ENCODE assay signal across 29 cellular contexts in the genomic region with DNA sequence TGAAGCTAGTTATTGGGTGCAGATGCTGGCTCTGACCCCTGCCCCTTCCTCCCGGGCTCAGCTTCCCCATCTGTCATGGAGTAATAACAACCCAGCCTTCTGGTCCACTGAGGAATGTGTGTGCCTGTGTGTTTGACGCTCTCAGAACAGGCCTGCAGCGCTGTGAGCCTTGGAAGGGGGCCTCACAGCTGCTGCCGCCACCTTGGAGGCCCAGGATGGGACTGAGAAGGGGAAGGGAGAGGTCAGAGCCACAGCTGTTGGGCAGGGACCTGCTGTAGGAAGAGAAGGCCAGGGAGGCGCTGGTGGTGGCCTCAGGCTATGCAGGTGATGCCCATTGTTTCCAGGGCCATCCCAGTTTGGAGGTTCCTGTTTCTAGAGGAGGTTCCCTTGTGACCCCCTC. TPM values are rescaled to one million over a fixed set of nuclear protein-coding genes. Genes with fewer than 3 reads are reported as not detected.
DNase-seq lines count a peak whose midpoint lies in the region; ATAC-seq, FAIRE-seq and TF ChIP-seq lines count a peak whose summit lies in the region.
"Had no signal": no experiment of that assay in that cellular context is flagged by ENCODE, and none has a peak within 500 bp of the region (broad histone marks: within the 10 kb centered on the region; RNA-seq: fewer than 3 reads in every experiment).

No MANE protein-coding gene starts in this region.

- H3K9ac ChIP-seq in HepG2 (ENCODE audit: insufficient read depth, low read depth, low read length) = no peak overlapping the region
- H3K9ac ChIP-seq: SK-N-SH had no signal

- intact Hi-C loops in HepG2 (cut with micrococcal nuclease; ENCODE audit: unreplicated experiment) = no loop called here
- intact Hi-C loops in right lobe of liver (cut with DNase I) = no loop called here
- intact Hi-C loops in spleen (cut with DNase I; ENCODE audit: low total_unique reads) = no loop called here

- H3K27me3 Mint-ChIP-seq in effector memory CD8-positive, alpha-beta T cell = no peaks in the 10 kb centered on the region

- H3K27me3 ChIP-seq in HepG2 (ENCODE audit: control insufficient read depth in 1 of 2, insufficient read depth in 2 of 2, low read length in 2 of 2) (no peaks in the 10 kb centered on the region), right lobe of liver (no peaks in the 10 kb centered on the region), RWPE2 (ENCODE audit: insufficient read depth, poor library complexity, severe bottlenecking) (no peaks in the 10 kb centered on the region), neutrophil (no peaks in the 10 kb centered on the region), spleen (replicated peaks in 1 of 7) (no peaks in the 10 kb centered on the region)

- in situ Hi-C loops in HepG2 (cut with HindIII; ENCODE audit: extremely low pct_ligation_motif_present, low pct_unique_long_range_greater_than_20kb) = no loop called here

- no peaks in the 10 kb centered on the region for H3K4me1 Mint-ChIP-seq in effector memory CD8-positive, alpha-beta T cell (ENCODE audit: low read depth in 2 of 2)

- DNase-seq in HepG2 (ENCODE audit: low spot score) = no peak
- no peak for DNase-seq in right lobe of liver
- peak; percentile 74 for DNase-seq in RWPE2 (ENCODE audit: low spot score)
- peak; percentile 64 for DNase-seq in spleen
- DNase-seq in effector memory CD8-positive, alpha-beta T cell = no peak
- DNase-seq: AML-193; Caco-2; CD8-positive, alpha-beta T cell; DMS153; DND-41; Karpas-422; NCI-H1092 treated with DMSO at 0.1 percent for 48 hours; NCI-H1436; NCI-H187 treated with DMSO at 0.1 percent for 48 hours; NCI-H446; NCI-H524 treated with DMSO at 0.1 percent for 48 hours; NCI-H774; PC-9; SIG-M5; SK-N-SH had no signal

- peaks cover 40% of the 10 kb centered on the region; the same call in 1 of the 2 replicates for H4K20me1 ChIP-seq in HepG2 (ENCODE audit: insufficient read depth, low read length)

- POLR2A ChIA-PET in HepG2 (lab: Yijun Ruan, JAX) = interaction anchor here (1.1 to 1.5 kb wide), 2 partner anchors 14 to 16 kb away, joined by 3 to 6 read pairs; a partner anchor contains a TSS

- CTCF ChIA-PET in HepG2 (lab: Yijun Ruan, JAX; ENCODE audit: low intra/inter-chr PET ratio, low total read pairs) = no interaction called here

- H3K9me3 Mint-ChIP-seq in effector memory CD8-positive, alpha-beta T cell = no peaks in the 10 kb centered on the region
- H3K9me3 Mint-ChIP-seq: CD8-positive, alpha-beta T cell had no signal

- no peak for FAIRE-seq in HepG2 (lab: Jason Lieb, UNC)
- FAIRE-seq: A549, GM12892, H1 had no signal

- H3K9me3 ChIP-seq in HepG2 (ENCODE audit: low read length) (no peaks in the 10 kb centered on the region), right lobe of liver (no peaks in the 10 kb centered on the region), RWPE2 (ENCODE audit: severe bottlenecking) (no peaks in the 10 kb centered on the region), neutrophil (no peaks in the 10 kb centered on the region), spleen (no peaks in the 10 kb centered on the region)
- H3K9me3 ChIP-seq: A549, Caco-2, SK-N-SH had no signal

- WGBS in HepG2 (ENCODE audit: low lambda C conversion rate) = 99% methylated on average over 5 of the region's 5 CpGs
- WGBS in right lobe of liver (ENCODE audit: insufficient coverage, low coverage, low lambda C conversion rate, missing lambda C conversion rate) = no CpG with 5 or more reads among the region's 5 CpGs
- WGBS in spleen, 5 donors = 88 to 97% (median 96%) methylated on average over 4 to 5 of the region's 5 CpGs

- TF ChIP-seq CTCF in HepG2 (CRISPR knock-in tag; IDR thresholded peaks at IDR 0.05) (no peak), right lobe of liver (IDR thresholded peaks at IDR 0.05) (no peak), RWPE2 (IDR thresholded peaks at IDR 0.05; ENCODE audit: poor library complexity, severe bottlenecking) (no peak), neutrophil (IDR thresholded peaks at IDR 0.05) (no peak), spleen (IDR thresholded peaks at IDR 0.05 in 8 of 11, conservative IDR thresholded peaks at IDR 0.05 in 3 of 11) (no peak)

- no peak overlapping the region for H3K4me2 ChIP-seq in HepG2 (ENCODE audit: low read depth, low read length)
- H3K4me2 ChIP-seq: A549, PC-9, SK-N-SH had no signal

- TF ChIP-seq RAD21 in HepG2 (CRISPR knock-in tag; IDR thresholded peaks at IDR 0.05) = no peak

- TF ChIP-seq POLR2A in HepG2 (IDR thresholded peaks at IDR 0.05; ENCODE audit: insufficient read depth in 1 of 2, low read depth in 2 of 2, low read length in 2 of 2) (no peak), right lobe of liver (IDR thresholded peaks at IDR 0.05) (no peak), spleen (IDR thresholded peaks at IDR 0.05) (no peak)

- H2AFZ ChIP-seq in HepG2 (ENCODE audit: low read length) = no peak overlapping the region
- H2AFZ ChIP-seq: PC-9 had no signal

- H3K27ac ChIP-seq in HepG2 (ENCODE audit: extremely low read length, insufficient read depth, low read length) (no peak overlapping the region), right lobe of liver (no peak overlapping the region), RWPE2 (ENCODE audit: poor library complexity, severe bottlenecking) (no peak overlapping the region), neutrophil (peak overlapping the region; percentile 95), spleen (peak overlapping the region in 2 of 8 donors; percentile 58)
- H3K27ac ChIP-seq: A549, C4-2B, PC-9 had no signal

- H3K4me3 Mint-ChIP-seq in effector memory CD8-positive, alpha-beta T cell = no peak overlapping the region
- H3K4me3 Mint-ChIP-seq: CD8-positive, alpha-beta T cell had no signal

- no peaks in the 10 kb centered on the region for H3K4me1 ChIP-seq in HepG2 (ENCODE audit: insufficient read depth, low read length)
- H3K4me1 ChIP-seq in right lobe of liver = no peaks in the 10 kb centered on the region
- peaks cover under 1% of the 10 kb centered on the region for H3K4me1 ChIP-seq in RWPE2 (ENCODE audit: insufficient read depth, poor library complexity, severe bottlenecking)
- H3K4me1 ChIP-seq in neutrophil (ENCODE audit: control insufficient read depth in 1 of 2, insufficient read depth in 1 of 2, low read depth in 1 of 2, low read length in 1 of 2) = peaks cover 27 to 53% of the 10 kb centered on the region in 2 experiments
- H3K4me1 ChIP-seq in spleen = peaks cover 0 to 59% (median 15%) of the 10 kb centered on the region in 6 donors
- H3K4me1 ChIP-seq: A549, Caco-2 had no signal

- H3K36me3 ChIP-seq in HepG2 (replicated peaks in 1 of 2; ENCODE audit: control insufficient read depth in 1 of 2, insufficient read depth in 2 of 2, low read length in 2 of 2) = peaks cover 69 to 75% of the 10 kb centered on the region in 2 experiments
- H3K36me3 ChIP-seq in right lobe of liver = peaks cover 4 to 54% (median 15%) of the 10 kb centered on the region in 4 donors
- H3K36me3 ChIP-seq in RWPE2 (ENCODE audit: low read depth) = peaks cover 87% of the 10 kb centered on the region
- H3K36me3 ChIP-seq in neutrophil = peaks cover 93% of the 10 kb centered on the region
- H3K36me3 ChIP-seq in spleen = peaks cover 0 to 94% (median 67%) of the 10 kb centered on the region in 6 donors

- BruUV-seq in HepG2 (replicated peaks; lab: Mats Ljungman, UMichigan) = no TSS peak

- TF ChIP-seq EP300 in HepG2 (IDR thresholded peaks at IDR 0.05; ENCODE audit: low read depth in 2 of 2, low read length in 2 of 2) (no peak), HepG2 (CRISPR knock-in tag; IDR thresholded peaks at IDR 0.05; ENCODE audit: borderline replicate concordance) (no peak)

- no peak overlapping the region for H3K4me3 ChIP-seq in HepG2 (replicated peaks in 1 of 3; ENCODE audit: insufficient read depth in 1 of 3, low read depth in 2 of 3, low read length in 3 of 3)
- no peak overlapping the region for H3K4me3 ChIP-seq in right lobe of liver
- H3K4me3 ChIP-seq in RWPE2 (ENCODE audit: severe bottlenecking) = no peak overlapping the region
- no peak overlapping the region for H3K4me3 ChIP-seq in neutrophil (ENCODE audit: low read depth in 1 of 2, low read length in 1 of 2)
- H3K4me3 ChIP-seq in spleen = no peak overlapping the region
- H3K4me3 ChIP-seq: A549, PC-9 had no signal

- peaks cover 47% of the 10 kb centered on the region for H3K79me2 ChIP-seq in HepG2 (ENCODE audit: insufficient read depth, low read length)

- peaks cover 48% of the 10 kb centered on the region for H3K36me3 Mint-ChIP-seq in effector memory CD8-positive, alpha-beta T cell (ENCODE audit: insufficient read depth)

- no peak overlapping the region for H3K27ac Mint-ChIP-seq in effector memory CD8-positive, alpha-beta T cell
- H3K27ac Mint-ChIP-seq: CD8-positive, alpha-beta T cell had no signal

- no peak for ATAC-seq in HepG2
- no peak for ATAC-seq in right lobe of liver
- ATAC-seq in RWPE2 (ENCODE audit: low read depth) = no peak
- no peak for ATAC-seq in HG02623 (IDR thresholded peaks at IDR 0.05; ENCODE audit: unreplicated experiment)
- ATAC-seq in GM21737 (IDR thresholded peaks at IDR 0.05; ENCODE audit: unreplicated experiment) = no peak
- no peak for ATAC-seq in effector memory CD8-positive, alpha-beta T cell (replicated peaks)
- ATAC-seq: A549; CD8-positive, alpha-beta T cell had no signal

RNA-seq across cellular contexts. Expression of a gene that starts 13.8 kb away (rescaled TPM):
- total RNA-seq in HepG2 (2016; rRNA removed; fragmentation: Illumina TruSeq; extraction: Trizol) (156 and 187 TPM in 2 replicates), right lobe of liver (10 to 100 TPM; 20.1 to 46.8 (median 30.5) TPM), spleen (100 to 1,000 TPM in 1 of 7 donors, 10 to 100 TPM in 6; 66.3 to 102 (median 92.1) TPM)
- total RNA-seq in HepG2 (2016; cell fraction: cytosol; rRNA removed; fragmentation: Illumina TruSeq; extraction: Trizol; ENCODE audit: low read depth) = 17.3 and 18.9 TPM in 2 replicates
- total RNA-seq in HepG2 (2016; cell fraction: insoluble cytoplasmic fraction; rRNA removed; fragmentation: Illumina TruSeq; extraction: Trizol) = 159 and 183 TPM in 2 replicates
- total RNA-seq in HepG2 (2016; cell fraction: membrane; rRNA removed; fragmentation: Illumina TruSeq; extraction: Trizol) = 68.0 and 74.8 TPM in 2 replicates
- 80.6 and 85.7 TPM in 2 replicates for total RNA-seq in HepG2 (2016; cell fraction: nucleus; rRNA removed; fragmentation: Illumina TruSeq; extraction: Trizol)
- polyA plus RNA-seq in HepG2 (2011; rRNA removed) (184 and 198 TPM in 2 replicates), spleen (10 to 100 TPM; 60.2 to 94.6 (median 63.5) TPM)
- 197 and 204 TPM in 2 replicates for polyA plus RNA-seq in HepG2 (2011; cell fraction: cytosol; rRNA removed)
- 163 and 169 TPM in 2 replicates for polyA plus RNA-seq in HepG2 (2011; cell fraction: nucleus; rRNA removed)
- polyA plus RNA-seq in HepG2 (2012) = 96.3 and 115 TPM in 2 replicates
- 18.7 and 19.4 TPM in 2 replicates for polyA plus RNA-seq in HepG2 (2016; cell fraction: cytosol; fragmentation: Illumina TruSeq; extraction: Trizol; ENCODE audit: low read depth)
- 188 and 207 TPM in 2 replicates for polyA plus RNA-seq in HepG2 (2016; cell fraction: insoluble cytoplasmic fraction; fragmentation: Illumina TruSeq; extraction: Trizol; ENCODE audit: low read depth)
- polyA plus RNA-seq in HepG2 (2016; cell fraction: membrane; fragmentation: Illumina TruSeq; extraction: Trizol; ENCODE audit: low read depth) = 59.6 and 59.7 TPM in 2 replicates
- polyA plus RNA-seq in HepG2 (2016; cell fraction: nucleus; fragmentation: Illumina TruSeq; extraction: Trizol; ENCODE audit: insufficient read depth, low read depth) = 162 and 173 TPM in 2 replicates
- 128 and 150 TPM in 2 replicates for polyA minus RNA-seq in HepG2 (2011; rRNA and poly(A)+ RNA removed; ENCODE audit: low replicate concordance)
- 114 and 118 TPM in 2 replicates for polyA minus RNA-seq in HepG2 (2011; cell fraction: cytosol; rRNA and poly(A)+ RNA removed)
- 47.3 and 56.6 TPM in 2 replicates for polyA minus RNA-seq in HepG2 (2011; cell fraction: nucleus; rRNA and poly(A)+ RNA removed)

RNA-seq across cellular contexts. Expression of a gene that starts 16.1 kb away (rescaled TPM):
- 54.3 and 64.5 TPM in 2 replicates for total RNA-seq in HepG2 (2016; rRNA removed; fragmentation: Illumina TruSeq; extraction: Trizol)
- 11.9 and 12.0 TPM in 2 replicates for total RNA-seq in HepG2 (2016; cell fraction: cytosol; rRNA removed; fragmentation: Illumina TruSeq; extraction: Trizol; ENCODE audit: low read depth)
- total RNA-seq in HepG2 (2016; cell fraction: insoluble cytoplasmic fraction; rRNA removed; fragmentation: Illumina TruSeq; extraction: Trizol) = 48.4 and 65.4 TPM in 2 replicates
- 20.9 and 21.3 TPM in 2 replicates for total RNA-seq in HepG2 (2016; cell fraction: membrane; rRNA removed; fragmentation: Illumina TruSeq; extraction: Trizol)
- total RNA-seq in HepG2 (2016; cell fraction: nucleus; rRNA removed; fragmentation: Illumina TruSeq; extraction: Trizol) = 36.9 and 44.3 TPM in 2 replicates
- polyA plus RNA-seq in HepG2 (2011; rRNA removed) = 42.8 and 51.8 TPM in 2 replicates
- 50.7 and 53.5 TPM in 2 replicates for polyA plus RNA-seq in HepG2 (2011; cell fraction: cytosol; rRNA removed)
- 53.1 and 56.7 TPM in 2 replicates for polyA plus RNA-seq in HepG2 (2011; cell fraction: nucleus; rRNA removed)
- polyA plus RNA-seq in HepG2 (2012) = 35.9 and 42.1 TPM in 2 replicates
- polyA plus RNA-seq in HepG2 (2016; cell fraction: cytosol; fragmentation: Illumina TruSeq; extraction: Trizol; ENCODE audit: low read depth) = 6.9 and 7.7 TPM in 2 replicates
- polyA plus RNA-seq in HepG2 (2016; cell fraction: insoluble cytoplasmic fraction; fragmentation: Illumina TruSeq; extraction: Trizol; ENCODE audit: low read depth) = 37.7 and 43.6 TPM in 2 replicates
- polyA plus RNA-seq in HepG2 (2016; cell fraction: membrane; fragmentation: Illumina TruSeq; extraction: Trizol; ENCODE audit: low read depth) = 11.5 and 11.7 TPM in 2 replicates
- polyA plus RNA-seq in HepG2 (2016; cell fraction: nucleus; fragmentation: Illumina TruSeq; extraction: Trizol; ENCODE audit: insufficient read depth, low read depth) = 52.1 and 53.7 TPM in 2 replicates
- 45.9 and 137 TPM in 2 replicates for polyA minus RNA-seq in HepG2 (2011; rRNA and poly(A)+ RNA removed; ENCODE audit: low replicate concordance)
- polyA minus RNA-seq in HepG2 (2011; cell fraction: cytosol; rRNA and poly(A)+ RNA removed) = 49.8 and 50.2 TPM in 2 replicates
- polyA minus RNA-seq in HepG2 (2011; cell fraction: nucleus; rRNA and poly(A)+ RNA removed) = 27.8 and 28.3 TPM in 2 replicates
- total RNA-seq in right lobe of liver = 10 to 100 TPM; 10.7 to 26.0 (median 15.1) TPM
- total RNA-seq in spleen = 10 to 100 TPM; 47.5 to 83.1 (median 65.4) TPM
- polyA plus RNA-seq in spleen = 10 to 100 TPM; 12.7 to 32.3 (median 15.2) TPM

RNA-seq across cellular contexts. Expression of a gene that starts 17.6 kb away (rescaled TPM):
- total RNA-seq in HepG2 (2016; rRNA removed; fragmentation: Illumina TruSeq; extraction: Trizol) (not detected in 2 replicates), right lobe of liver (not detected), spleen (not detected)
- total RNA-seq in HepG2 (2016; cell fraction: cytosol; rRNA removed; fragmentation: Illumina TruSeq; extraction: Trizol; ENCODE audit: low read depth) = not detected in 2 replicates
- not detected in 2 replicates for total RNA-seq in HepG2 (2016; cell fraction: insoluble cytoplasmic fraction; rRNA removed; fragmentation: Illumina TruSeq; extraction: Trizol)
- not detected in 2 replicates for total RNA-seq in HepG2 (2016; cell fraction: membrane; rRNA removed; fragmentation: Illumina TruSeq; extraction: Trizol)
- total RNA-seq in HepG2 (2016; cell fraction: nucleus; rRNA removed; fragmentation: Illumina TruSeq; extraction: Trizol) = not detected in 2 replicates
- polyA plus RNA-seq in HepG2 (2011; rRNA removed) (not detected in 2 replicates), spleen (under 1 TPM; 0.49 to 0.86 (median 0.57) TPM)
- polyA plus RNA-seq in HepG2 (2011; cell fraction: cytosol; rRNA removed) = not detected in 2 replicates
- not detected in 2 replicates for polyA plus RNA-seq in HepG2 (2011; cell fraction: nucleus; rRNA removed)
- polyA plus RNA-seq in HepG2 (2012) = not detected in 2 replicates
- not detected in 2 replicates for polyA plus RNA-seq in HepG2 (2016; cell fraction: cytosol; fragmentation: Illumina TruSeq; extraction: Trizol; ENCODE audit: low read depth)
- not detected in 2 replicates for polyA plus RNA-seq in HepG2 (2016; cell fraction: insoluble cytoplasmic fraction; fragmentation: Illumina TruSeq; extraction: Trizol; ENCODE audit: low read depth)
- polyA plus RNA-seq in HepG2 (2016; cell fraction: membrane; fragmentation: Illumina TruSeq; extraction: Trizol; ENCODE audit: low read depth) = not detected in 2 replicates
- polyA plus RNA-seq in HepG2 (2016; cell fraction: nucleus; fragmentation: Illumina TruSeq; extraction: Trizol; ENCODE audit: insufficient read depth, low read depth) = not detected in 2 replicates
- polyA minus RNA-seq in HepG2 (2011; rRNA and poly(A)+ RNA removed; ENCODE audit: low replicate concordance) = not detected in 2 replicates
- not detected in 2 replicates for polyA minus RNA-seq in HepG2 (2011; cell fraction: cytosol; rRNA and poly(A)+ RNA removed)
- polyA minus RNA-seq in HepG2 (2011; cell fraction: nucleus; rRNA and poly(A)+ RNA removed) = not detected in 2 replicates
- total RNA-seq: CD8-positive, alpha-beta T cell; H1; HT-29; PC-9; RPMI7951 had no signal
- polyA plus RNA-seq: A549, H1, SK-N-SH had no signal

RNA-seq across cellular contexts. Expression of a gene that starts 47.8 kb away (rescaled TPM):
- total RNA-seq in HepG2 (2016; rRNA removed; fragmentation: Illumina TruSeq; extraction: Trizol) (10.9 and 13.5 TPM in 2 replicates), right lobe of liver (1 to 10 TPM; 1.2 to 4.2 (median 2.4) TPM), spleen (10 to 100 TPM; 27.6 to 76.5 (median 35.9) TPM)
- total RNA-seq in HepG2 (2016; cell fraction: cytosol; rRNA removed; fragmentation: Illumina TruSeq; extraction: Trizol; ENCODE audit: low read depth) = 74.9 and 80.6 TPM in 2 replicates
- 10.9 and 15.4 TPM in 2 replicates for total RNA-seq in HepG2 (2016; cell fraction: insoluble cytoplasmic fraction; rRNA removed; fragmentation: Illumina TruSeq; extraction: Trizol)
- total RNA-seq in HepG2 (2016; cell fraction: membrane; rRNA removed; fragmentation: Illumina TruSeq; extraction: Trizol) = 51.8 and 55.2 TPM in 2 replicates
- 8.7 and 9.2 TPM in 2 replicates for total RNA-seq in HepG2 (2016; cell fraction: nucleus; rRNA removed; fragmentation: Illumina TruSeq; extraction: Trizol)
- polyA plus RNA-seq in HepG2 (2011; rRNA removed) (1.6 and 2.7 TPM in 2 replicates), spleen (10 to 100 TPM in 1 of 3 donors, 1 to 10 TPM in 2; 3.6 to 14.7 (median 4.7) TPM)
- 1.6 and 2.0 TPM in 2 replicates for polyA plus RNA-seq in HepG2 (2011; cell fraction: cytosol; rRNA removed)
- 7.2 and 7.6 TPM in 2 replicates for polyA plus RNA-seq in HepG2 (2011; cell fraction: nucleus; rRNA removed)
- polyA plus RNA-seq in HepG2 (2012) = 3.8 and 5.3 TPM in 2 replicates
- polyA plus RNA-seq in HepG2 (2016; cell fraction: cytosol; fragmentation: Illumina TruSeq; extraction: Trizol; ENCODE audit: low read depth) = 0.45 and 0.85 TPM in 2 replicates
- polyA plus RNA-seq in HepG2 (2016; cell fraction: insoluble cytoplasmic fraction; fragmentation: Illumina TruSeq; extraction: Trizol; ENCODE audit: low read depth) = 3.9 and 4.2 TPM in 2 replicates
- 1.4 and 1.5 TPM in 2 replicates for polyA plus RNA-seq in HepG2 (2016; cell fraction: membrane; fragmentation: Illumina TruSeq; extraction: Trizol; ENCODE audit: low read depth)
- polyA plus RNA-seq in HepG2 (2016; cell fraction: nucleus; fragmentation: Illumina TruSeq; extraction: Trizol; ENCODE audit: insufficient read depth, low read depth) = 7.1 and 7.5 TPM in 2 replicates
- polyA minus RNA-seq in HepG2 (2011; rRNA and poly(A)+ RNA removed; ENCODE audit: low replicate concordance) = 18.8 and 33.6 TPM in 2 replicates
- 8.3 and 9.0 TPM in 2 replicates for polyA minus RNA-seq in HepG2 (2011; cell fraction: cytosol; rRNA and poly(A)+ RNA removed)
- 5.4 and 9.1 TPM in 2 replicates for polyA minus RNA-seq in HepG2 (2011; cell fraction: nucleus; rRNA and poly(A)+ RNA removed)
- total RNA-seq: CD8-positive, alpha-beta T cell had no signal

Comparison
In these comparisons a context has a peak if more than half of its experiments do, and no peak if none do; other contexts are left out.
1. DNase-seq: peak in RWPE2 (single experiment) and spleen (single experiment); none in HepG2 (single experiment), right lobe of liver (0 of 3) and effector memory CD8-positive, alpha-beta T cell (0 of 3).